In genomic region chr4:54683616-54684346, GRCh38 we compare ENCODE assay signal across 9 cellular contexts. TPM values are rescaled to one million over a fixed set of nuclear protein-coding genes. Genes with fewer than 3 reads are reported as not detected.
DNase-seq lines count a peak whose midpoint lies in the region; ATAC-seq, FAIRE-seq and TF ChIP-seq lines count a peak whose summit lies in the region.
"Had no signal": no experiment of that assay in that cellular context is flagged by ENCODE, and none has a peak within 500 bp of the region (broad histone marks: within the 10 kb centered on the region; RNA-seq: fewer than 3 reads in every experiment).

No MANE protein-coding gene starts in this region.

- no peaks in the 10 kb centered on the region for H3K79me2 ChIP-seq in DND-41 (ENCODE audit: insufficient read depth, low read length)
- H3K79me2 ChIP-seq in H9 (ENCODE audit: insufficient read depth, low read length): no peaks in the 10 kb centered on the region
- H3K79me2 ChIP-seq in PC-9 (ENCODE audit: low read depth): no peaks in the 10 kb centered on the region
- no peaks in the 10 kb centered on the region for H3K79me2 ChIP-seq in HepG2 (ENCODE audit: insufficient read depth, low read length)

- H3K9me3 ChIP-seq in DND-41 (ENCODE audit: insufficient read depth, low read length, severe bottlenecking): no peaks in the 10 kb centered on the region
- no peaks in the 10 kb centered on the region for H3K9me3 ChIP-seq in H9 (ENCODE audit: control insufficient read depth, low read depth, low read length)
- no peaks in the 10 kb centered on the region for H3K9me3 ChIP-seq in PC-9 (ENCODE audit: insufficient read depth, low read depth)
- no peaks in the 10 kb centered on the region for H3K9me3 ChIP-seq in HepG2 (ENCODE audit: low read length)
- no peaks in the 10 kb centered on the region for H3K9me3 ChIP-seq in upper lobe of right lung

- H3F3A ChIP-seq in PC-9 (ENCODE audit: insufficient read depth, low read depth): no peaks in the 10 kb centered on the region

- no peaks in the 10 kb centered on the region for H3K9me2 ChIP-seq in PC-9 (ENCODE audit: insufficient read depth)

- no peaks in the 10 kb centered on the region for H3K23me2 ChIP-seq in H9 (ENCODE audit: insufficient read length, low read depth, low read length, poor library complexity, severe bottlenecking)

- no peaks in the 10 kb centered on the region for H3K4me1 ChIP-seq in DND-41 (ENCODE audit: insufficient read depth, low read length)
- no peaks in the 10 kb centered on the region; the same call in 1 of the 2 replicates for H3K4me1 ChIP-seq in H9 (ENCODE audit: insufficient read depth, low read length)
- H3K4me1 ChIP-seq in PC-9 (replicated peaks; ENCODE audit: insufficient read depth): no peaks in the 10 kb centered on the region
- no peaks in the 10 kb centered on the region for H3K4me1 ChIP-seq in HepG2 (ENCODE audit: insufficient read depth, low read length)
- H3K4me1 ChIP-seq in upper lobe of right lung: no peaks in the 10 kb centered on the region

- H3K14ac ChIP-seq in H9 (ENCODE audit: insufficient read depth, low read length): no peak overlapping the region

- H3K4me2 ChIP-seq in DND-41 (ENCODE audit: insufficient read depth, low read length) (no peak overlapping the region), H9 (ENCODE audit: insufficient read depth, insufficient read length, low read length) (no peak overlapping the region), PC-9 (no peak overlapping the region), HepG2 (ENCODE audit: low read depth, low read length) (no peak overlapping the region)

- in situ Hi-C loops in HepG2 (cut with HindIII; ENCODE audit: extremely low pct_ligation_motif_present, low pct_unique_long_range_greater_than_20kb): loop anchor here (10.0 to 25.0 kb wide), 2 partner anchors 281 to 629 kb away; no protein-coding TSS in a partner anchor

- no peak overlapping the region for H2AFZ ChIP-seq in DND-41 (ENCODE audit: low read depth, low read length)
- no peak overlapping the region for H2AFZ ChIP-seq in H9 (ENCODE audit: low read length)
- H2AFZ ChIP-seq in PC-9: no peak overlapping the region
- no peak overlapping the region for H2AFZ ChIP-seq in HepG2 (ENCODE audit: low read length)

- no CpG with 5 or more reads among the region's 8 CpGs for WGBS in H9 (ENCODE audit: extremely low coverage, insufficient read length, low lambda C conversion rate)
- WGBS in HepG2 (ENCODE audit: low lambda C conversion rate): 43% methylated on average over 4 of the region's 8 CpGs

- TF ChIP-seq POLR2A in HepG2 (IDR thresholded peaks at IDR 0.05; ENCODE audit: insufficient read depth in 1 of 2, low read depth in 2 of 2, low read length in 2 of 2): no peak

- ATAC-seq in DND-41 (ENCODE audit: insufficient read depth, low read depth) (no peak), HepG2 (peak; percentile 73), upper lobe of right lung (peak; percentile 51)

- H2BK12ac ChIP-seq in H9 (ENCODE audit: insufficient read length, low read depth, low read length): no peak overlapping the region

- H3K36me3 Mint-ChIP-seq in H9 (ENCODE audit: insufficient read depth in 1 of 3, low read depth in 3 of 3): peaks cover 0 to 3% (median 0%) of the 10 kb centered on the region in 3 experiments; a peak in 3 of 7 replicates

- peaks cover 7% of the 10 kb centered on the region in 2 experiments for H3K4me1 Mint-ChIP-seq in H9

- no peaks in the 10 kb centered on the region for H3K27me3 ChIP-seq in DND-41 (ENCODE audit: insufficient read depth, low read length, poor library complexity)
- H3K27me3 ChIP-seq in H9 (ENCODE audit: insufficient read depth, low read length): no peaks in the 10 kb centered on the region
- H3K27me3 ChIP-seq in PC-9 (ENCODE audit: insufficient read depth, low read depth): no peaks in the 10 kb centered on the region
- no peaks in the 10 kb centered on the region for H3K27me3 ChIP-seq in HepG2 (ENCODE audit: control insufficient read depth in 1 of 2, insufficient read depth in 2 of 2, low read length in 2 of 2)
- H3K27me3 ChIP-seq in upper lobe of right lung: no peaks in the 10 kb centered on the region

- H3K9ac ChIP-seq in DND-41 (ENCODE audit: low read depth, low read length) (no peak overlapping the region), H9 (ENCODE audit: extremely low read depth, insufficient read length, low read length) (no peak overlapping the region), HepG2 (ENCODE audit: insufficient read depth, low read depth, low read length) (no peak overlapping the region)

- intact Hi-C loops in PC-9 (cut with micrococcal nuclease; ENCODE audit: unreplicated experiment): no loop called here
- intact Hi-C loops in HepG2 (cut with micrococcal nuclease; ENCODE audit: unreplicated experiment): loop anchor here (1.0 to 5.0 kb wide), 2 partner anchors 278 to 361 kb away; no protein-coding TSS in a partner anchor
- intact Hi-C loops in upper lobe of right lung (cut with DNase I): no loop called here

- TF ChIP-seq EP300 in HepG2 (IDR thresholded peaks at IDR 0.05; ENCODE audit: low read depth in 2 of 2, low read length in 2 of 2) (no peak), HepG2 (CRISPR knock-in tag; IDR thresholded peaks at IDR 0.05; ENCODE audit: borderline replicate concordance) (no peak)

- BruUV-seq in PC-9 (replicated peaks; lab: Mats Ljungman, UMichigan) (no TSS peak), HepG2 (replicated peaks; lab: Mats Ljungman, UMichigan) (no TSS peak)

- H3K36me3 ChIP-seq in DND-41 (ENCODE audit: insufficient read depth, low read length): no peaks in the 10 kb centered on the region
- no peaks in the 10 kb centered on the region for H3K36me3 ChIP-seq in PC-9 (ENCODE audit: low read depth)
- H3K36me3 ChIP-seq in HepG2 (replicated peaks in 1 of 2; ENCODE audit: control insufficient read depth in 1 of 2, insufficient read depth in 2 of 2, low read length in 2 of 2): no peaks in the 10 kb centered on the region
- H3K36me3 ChIP-seq in upper lobe of right lung: no peaks in the 10 kb centered on the region

- H4K20me1 ChIP-seq in DND-41 (ENCODE audit: insufficient read depth, low read length) (no peaks in the 10 kb centered on the region), H9 (ENCODE audit: control insufficient read depth, insufficient read depth, insufficient read length) (no peaks in the 10 kb centered on the region), PC-9 (ENCODE audit: insufficient read depth) (no peaks in the 10 kb centered on the region), HepG2 (ENCODE audit: insufficient read depth, low read length) (no peaks in the 10 kb centered on the region)

- H3K27me3 Mint-ChIP-seq in H9 (ENCODE audit: low read depth): no peaks in the 10 kb centered on the region

- CTCF ChIA-PET in PC-9 (lab: Charles Lee): no interaction called here
- CTCF ChIA-PET in HepG2 (lab: Yijun Ruan, JAX; ENCODE audit: low intra/inter-chr PET ratio, low total read pairs): interaction anchor here (1.4 kb wide), 1 partner anchor 278 kb away, joined by 5 read pairs; no protein-coding TSS in a partner anchor

- no peak overlapping the region for H3K23ac ChIP-seq in H9 (ENCODE audit: insufficient read length, low read depth, low read length)

- no peak overlapping the region for H4K5ac ChIP-seq in H9 (ENCODE audit: insufficient read length, low read depth, low read length)

- H3T11ph ChIP-seq in H9 (ENCODE audit: low read length): no peak overlapping the region

- DNase-seq in DND-41 (peak; percentile 15), H9 (peak; percentile 41), PC-9 (peak in 1 of 2 experiments; percentile 7), HepG2 (ENCODE audit: low spot score) (peak; percentile 13), upper lobe of right lung (no peak), NCI-H2196 (lab: John Stamatoyannopoulos, UW; ENCODE audit: unreplicated experiment) (no peak), NCI-H1105 (lab: John Stamatoyannopoulos, UW) (no peak)
- peak; percentile 25 for DNase-seq in activated effector memory CD4-positive, alpha-beta T cell treated with Interleukin-2 at 50 U/mL for 16 hours

- H3K4me3 ChIP-seq in DND-41 (ENCODE audit: low read depth in 1 of 2, low read length in 2 of 2) (no peak overlapping the region), PC-9 (no peak overlapping the region), HepG2 (replicated peaks in 1 of 3; ENCODE audit: insufficient read depth in 1 of 3, low read depth in 2 of 3, low read length in 3 of 3) (no peak overlapping the region), upper lobe of right lung (no peak overlapping the region)

- TF ChIP-seq CTCF in DND-41 (IDR thresholded peaks at IDR 0.05; ENCODE audit: borderline replicate concordance, extremely low read depth, low read length, poor library complexity, severe bottlenecking) (peak; percentile 47), H9 (conservative IDR thresholded peaks at IDR 0.05) (peak; percentile 67), PC-9 (conservative IDR thresholded peaks at IDR 0.05) (peak; percentile 55), HepG2 (CRISPR knock-in tag; IDR thresholded peaks at IDR 0.05) (peak; percentile 41), upper lobe of right lung (IDR thresholded peaks at IDR 0.05) (peak; percentile 41)

- H2BK5ac ChIP-seq in H9 (ENCODE audit: insufficient read length, low read length): no peak overlapping the region

- H2BK20ac ChIP-seq in H9 (ENCODE audit: low read depth, low read length, poor library complexity, severe bottlenecking): no peak overlapping the region

- no peak overlapping the region for H3K56ac ChIP-seq in H9 (ENCODE audit: insufficient read length, low read depth, low read length)

- H3K4me3 Mint-ChIP-seq in H9: no peak overlapping the region

- H4K8ac ChIP-seq in H9 (replicated peaks; ENCODE audit: insufficient read length, low read depth, low read length): no peak overlapping the region

- H3K27ac ChIP-seq in DND-41 (ENCODE audit: low read length) (no peak overlapping the region), H9 (ENCODE audit: insufficient read length, low read depth, low read length) (no peak overlapping the region), PC-9 (no peak overlapping the region), HepG2 (ENCODE audit: extremely low read length, insufficient read depth, low read length) (no peak overlapping the region), upper lobe of right lung (no peak overlapping the region)

- no peak overlapping the region for H2BK120ac ChIP-seq in H9 (ENCODE audit: low read depth, low read length, poor library complexity, severe bottlenecking)

- H3K79me1 ChIP-seq in H9 (ENCODE audit: insufficient read depth, low read depth, low read length, poor library complexity, severe bottlenecking): peaks cover 4% of the 10 kb centered on the region

- no peak for TF ChIP-seq RAD21 in HepG2 (CRISPR knock-in tag; IDR thresholded peaks at IDR 0.05)

- H3K18ac ChIP-seq in H9 (ENCODE audit: insufficient read length, low read depth, low read length): no peak overlapping the region

- H2AK5ac ChIP-seq in H9 (ENCODE audit: insufficient read length, low read length): no peak overlapping the region

- no peak overlapping the region for H3K4ac ChIP-seq in H9 (ENCODE audit: low read depth, low read length)

- peak; percentile 49 for FAIRE-seq in HepG2 (lab: Jason Lieb, UNC)
- FAIRE-seq: islet of Langerhans had no signal

- H4K91ac ChIP-seq in H9 (ENCODE audit: insufficient read length, low read depth, low read length): no peak overlapping the region

- no peak overlapping the region for H3K27ac Mint-ChIP-seq in H9

- POLR2A ChIA-PET in PC-9 (lab: Charles Lee; ENCODE audit: unreplicated experiment) (no interaction called here), HepG2 (lab: Yijun Ruan, JAX) (no interaction called here)

- no peak overlapping the region for H2BK15ac ChIP-seq in H9 (ENCODE audit: low read depth, low read length)

- H3K9me3 Mint-ChIP-seq in H9: no peaks in the 10 kb centered on the region

RNA-seq across cellular contexts. Expression of gene KIT, which starts 26.0 kb away (rescaled TPM):
- total RNA-seq in H9 (2021) (6.7 and 6.9 TPM in 2 replicates), PC-9 (2021) (not detected in 2 replicates), HepG2 (2016; rRNA removed; fragmentation: Illumina TruSeq; extraction: Trizol) (not detected in 2 replicates), upper lobe of right lung (33.3 TPM)
- total RNA-seq in HepG2 (2016; cell fraction: cytosol; rRNA removed; fragmentation: Illumina TruSeq; extraction: Trizol; ENCODE audit: low read depth): not detected in 2 replicates
- not detected in 2 replicates for total RNA-seq in HepG2 (2016; cell fraction: insoluble cytoplasmic fraction; rRNA removed; fragmentation: Illumina TruSeq; extraction: Trizol)
- total RNA-seq in HepG2 (2016; cell fraction: membrane; rRNA removed; fragmentation: Illumina TruSeq; extraction: Trizol): not detected in 2 replicates
- total RNA-seq in HepG2 (2016; cell fraction: nucleus; rRNA removed; fragmentation: Illumina TruSeq; extraction: Trizol): not detected in 2 replicates
- not detected in 2 replicates for polyA plus RNA-seq in HepG2 (2011; rRNA removed)
- polyA plus RNA-seq in HepG2 (2011; cell fraction: cytosol; rRNA removed): 0.09 TPM in 1 of 2 replicates, not detected in the other
- polyA plus RNA-seq in HepG2 (2011; cell fraction: nucleus; rRNA removed): not detected in 2 replicates
- not detected in 2 replicates for polyA plus RNA-seq in HepG2 (2012)
- not detected in 2 replicates for polyA plus RNA-seq in HepG2 (2016; cell fraction: cytosol; fragmentation: Illumina TruSeq; extraction: Trizol; ENCODE audit: low read depth)
- polyA plus RNA-seq in HepG2 (2016; cell fraction: insoluble cytoplasmic fraction; fragmentation: Illumina TruSeq; extraction: Trizol; ENCODE audit: low read depth): not detected in 2 replicates
- not detected in 2 replicates for polyA plus RNA-seq in HepG2 (2016; cell fraction: membrane; fragmentation: Illumina TruSeq; extraction: Trizol; ENCODE audit: low read depth)
- polyA plus RNA-seq in HepG2 (2016; cell fraction: nucleus; fragmentation: Illumina TruSeq; extraction: Trizol; ENCODE audit: insufficient read depth, low read depth): not detected in 2 replicates
- polyA minus RNA-seq in HepG2 (2011; rRNA and poly(A)+ RNA removed; ENCODE audit: low replicate concordance): not detected in 2 replicates
- polyA minus RNA-seq in HepG2 (2011; cell fraction: cytosol; rRNA and poly(A)+ RNA removed): not detected in 2 replicates
- not detected in 2 replicates for polyA minus RNA-seq in HepG2 (2011; cell fraction: nucleus; rRNA and poly(A)+ RNA removed)

Comparison
In these comparisons a context has a peak if more than half of its experiments do, and no peak if none do; other contexts are left out.
1. DNase-seq: peak in DND-41 (single experiment), H9 (single experiment), activated effector memory CD4-positive, alpha-beta T cell treated with Interleukin-2 at 50 U/mL for 16 hours (single experiment) and HepG2 (single experiment); none in upper lobe of right lung (single experiment), NCI-H2196 (single experiment) and NCI-H1105 (single experiment).
2. Peak in every context shown above with its lines, with median percentiles within 50 percentile points of each other: CTCF ChIP-seq.